Comparison of ENCODE assay signal across 13 cellular contexts in the genomic region with DNA sequence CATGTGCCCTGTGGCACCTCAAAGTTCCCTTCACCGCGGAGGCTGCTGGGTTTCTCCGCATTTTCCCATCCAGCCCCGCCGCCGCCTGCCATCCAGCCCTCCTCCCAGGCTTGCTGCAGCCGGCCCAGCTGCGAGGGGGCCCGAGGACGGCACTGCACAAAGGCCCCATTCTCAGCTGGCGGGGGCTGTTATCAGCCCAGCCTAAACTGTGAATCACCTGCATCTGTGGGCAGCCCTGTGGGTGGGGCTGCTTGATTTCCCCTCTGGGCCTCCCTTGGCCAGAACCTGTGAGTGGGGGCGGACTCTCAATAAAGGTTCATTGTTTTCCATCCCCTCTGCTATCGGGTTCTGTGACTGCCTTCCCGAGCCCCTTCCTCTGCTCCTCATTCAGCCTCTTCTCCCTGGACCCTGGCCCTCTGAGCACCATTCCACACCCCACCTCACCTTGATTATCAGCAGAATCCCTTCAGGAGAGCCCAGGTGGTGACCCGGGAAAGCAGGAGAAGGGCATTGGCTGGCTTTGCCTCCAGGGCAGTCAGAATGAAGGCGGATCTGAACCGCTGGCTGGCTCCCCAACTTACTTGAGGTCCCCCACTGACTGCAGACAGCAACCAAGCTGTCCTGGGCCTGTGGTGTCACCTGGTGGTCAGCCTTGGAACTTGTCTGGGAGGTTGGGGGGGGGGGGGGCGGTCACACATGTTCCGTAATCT.
DNase-seq lines count a peak whose midpoint lies in the region; ATAC-seq, FAIRE-seq and TF ChIP-seq lines count a peak whose summit lies in the region.
"Had no signal": no experiment of that assay in that cellular context is flagged by ENCODE, and none has a peak within 500 bp of the region (broad histone marks: within the 10 kb centered on the region; RNA-seq: fewer than 3 reads in every experiment).

No MANE protein-coding gene starts in this region.

- no peaks in the 10 kb centered on the region for H3K9me3 ChIP-seq in cardiac muscle cell (ENCODE audit: low read depth)
- peaks cover 4 to 5% of the 10 kb centered on the region in 2 donors for H3K9me3 ChIP-seq in transverse colon

- 71 to 86% methylated on average over 1 to 19 of the region's 19 CpGs for WGBS in transverse colon (ENCODE audit: low coverage in 1 of 2), 2 donors

- H3K4me3 ChIP-seq in cardiac muscle cell (no peak overlapping the region), bronchial epithelial cell (ENCODE audit: low read depth, low read length) (no peak overlapping the region), transverse colon (no peak overlapping the region)

- no peak overlapping the region for H3K27ac ChIP-seq in cardiac muscle cell
- peak overlapping the region in 2 of 4 donors; percentile 11 to 63 for H3K27ac ChIP-seq in transverse colon

- H3K27me3 ChIP-seq in cardiac muscle cell (no peaks in the 10 kb centered on the region), bronchial epithelial cell (ENCODE audit: control insufficient read depth, insufficient read depth, low read length) (no peaks in the 10 kb centered on the region), transverse colon (no peaks in the 10 kb centered on the region)

- no peak for ATAC-seq in Right ventricle myocardium superior (ENCODE audit: poor library complexity)
- peak; percentile 64 for ATAC-seq in left colon
- no peak for ATAC-seq in Right ventricle myocardium inferior
- ATAC-seq in HG03045 (IDR thresholded peaks at IDR 0.05; ENCODE audit: unreplicated experiment): no peak
- ATAC-seq in GM18907 (IDR thresholded peaks at IDR 0.05; ENCODE audit: unreplicated experiment): no peak
- ATAC-seq: sciatic nerve, T-cell had no signal

- peak; percentile 23 for TF ChIP-seq CTCF in cardiac muscle cell (IDR thresholded peaks at IDR 0.05; ENCODE audit: low read depth, low read length)
- peak; percentile 48 for TF ChIP-seq CTCF in bronchial epithelial cell (IDR thresholded peaks at IDR 0.05; ENCODE audit: insufficient read depth, low read length, severe bottlenecking)
- peak; percentile 34 to 79 (median 42) for TF ChIP-seq CTCF in transverse colon (IDR thresholded peaks at IDR 0.05)

- in situ Hi-C loops in transverse colon (cut with MboI; ENCODE audit: low pct_ligation_motif_present in 1 of 4, low pct_unique_long_range_greater_than_20kb in 1 of 4, low sequenced_read_pairs in 3 of 4): loop anchor here in 1 of 4 donors (10.0 kb wide), 1 partner anchor 203 kb away; a partner anchor contains a TSS

- no peak for TF ChIP-seq EP300 in transverse colon (IDR thresholded peaks at IDR 0.05; ENCODE audit: low read depth)

- no peak for FAIRE-seq in bronchial epithelial cell (lab: Jason Lieb, UNC)

- DNase-seq in cardiac muscle cell (ENCODE audit: low read depth in 1 of 2, low spot score in 1 of 2): no peak
- no peak for DNase-seq in Right ventricle myocardium superior
- no peak for DNase-seq in bronchial epithelial cell (ENCODE audit: low read depth)
- DNase-seq in left colon: peak in 1 of 2 donors; percentile 64
- peak; percentile 51 for DNase-seq in transverse colon
- no peak for DNase-seq in Right ventricle myocardium inferior (ENCODE audit: missing footprints)
- DNase-seq: ACHN; activated T-cell treated with anti-CD3 and anti-CD28 coated beads, Interleukin-2, amount 50 U/mL, for 48 hours; cortex of kidney; T-cell had no signal

- no peaks in the 10 kb centered on the region for H3K4me1 ChIP-seq in cardiac muscle cell (ENCODE audit: low read depth)
- H3K4me1 ChIP-seq in transverse colon: peaks cover 7 to 30% (median 19%) of the 10 kb centered on the region in 4 donors

- H3K36me3 ChIP-seq in cardiac muscle cell: no peaks in the 10 kb centered on the region
- no peaks in the 10 kb centered on the region for H3K36me3 ChIP-seq in bronchial epithelial cell (ENCODE audit: control insufficient read depth, insufficient read depth, low read length)
- H3K36me3 ChIP-seq in transverse colon: no peaks in the 10 kb centered on the region

- intact Hi-C loops in Right ventricle myocardium superior (cut with DNase I) (no loop called here), left colon (cut with DNase I, micrococcal nuclease) (loop anchor here in 1 of 2 donors (10.0 kb wide), 1 partner anchor 203 kb away; a partner anchor contains a TSS), transverse colon (cut with DNase I; ENCODE audit: low total_unique reads) (loop anchor here (5.0 kb wide), 1 partner anchor 200 kb away; no protein-coding TSS in a partner anchor), Right ventricle myocardium inferior (cut with DNase I) (no loop called here)

- TF ChIP-seq POLR2A in transverse colon (IDR thresholded peaks at IDR 0.05): no peak
